In genomic region chr19:29489182-29489951, GRCh38 we compare ENCODE assay signal across 1 cellular context.
TF ChIP-seq lines count a peak whose summit lies in the region.

No MANE protein-coding gene starts in this region.

TF ChIP-seq in GM23338, 12 proteins besides CTCF, POLR2A, EP300 and RAD21 (continued from another document):
- no peak for TF ChIP-seq ETS1 (IDR thresholded peaks at IDR 0.05)
